20 cellular contexts compared by ENCODE assay signal in the genomic region with DNA sequence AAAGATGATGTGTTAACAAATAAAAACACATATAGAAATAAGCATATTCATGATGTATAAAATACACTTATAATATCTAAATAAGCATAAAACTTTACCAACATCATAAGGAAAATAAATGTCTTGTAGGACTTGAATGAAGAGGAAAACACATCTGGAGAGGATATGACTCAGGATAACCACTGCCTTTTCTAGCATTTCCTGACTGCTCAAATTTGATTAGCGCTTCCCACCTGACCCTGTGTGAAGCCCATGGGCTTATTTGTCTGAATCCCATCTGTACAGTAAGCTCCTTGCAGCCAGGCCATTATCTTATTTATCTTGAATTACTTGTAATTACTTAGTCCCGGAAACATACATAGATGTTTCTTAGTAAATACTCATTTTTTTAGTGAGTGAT.
A peak's percentile ranks its signal among the peaks of the same experiment; 100 is the strongest.
DNase-seq lines count a peak whose midpoint lies in the region; ATAC-seq and TF ChIP-seq lines count a peak whose summit lies in the region.
"Had no signal": no experiment of that assay in that cellular context is flagged by ENCODE, and none has a peak within 500 bp of the region (broad histone marks: within the 10 kb centered on the region; RNA-seq: fewer than 3 reads in every experiment).

No MANE protein-coding gene starts in this region.

- no peaks in the 10 kb centered on the region for H3K27me3 ChIP-seq in BLaER1
- H3K27me3 ChIP-seq in hepatocyte: no peaks in the 10 kb centered on the region

- no peak for TF ChIP-seq CTCF in fibroblast of the aortic adventitia (IDR thresholded peaks at IDR 0.05; ENCODE audit: insufficient read depth, low read length)
- no peak for TF ChIP-seq CTCF in hepatocyte (IDR thresholded peaks at IDR 0.05; ENCODE audit: poor library complexity)

- no peak overlapping the region for H3K9ac ChIP-seq in BLaER1

- H3K4me1 ChIP-seq in BLaER1: peaks cover 30% of the 10 kb centered on the region
- H3K4me1 ChIP-seq in hepatocyte (ENCODE audit: insufficient read depth): no peaks in the 10 kb centered on the region

- no peaks in the 10 kb centered on the region for H3K36me3 ChIP-seq in BLaER1
- no peaks in the 10 kb centered on the region for H3K36me3 ChIP-seq in hepatocyte (replicated peaks; ENCODE audit: insufficient read depth, low read depth)

- ATAC-seq in left ventricle myocardium superior (no peak), HG02571 (IDR thresholded peaks at IDR 0.05; ENCODE audit: unreplicated experiment) (no peak)
- ATAC-seq: right cardiac atrium, Right ventricle myocardium inferior, T-cell had no signal

- H3K27ac ChIP-seq in BLaER1 (no peak overlapping the region), hepatocyte (no peak overlapping the region)

- intact Hi-C loops in left ventricle myocardium superior (cut with micrococcal nuclease): no loop called here

- H3K79me2 ChIP-seq in hepatocyte: no peaks in the 10 kb centered on the region

- no peaks in the 10 kb centered on the region for H4K20me1 ChIP-seq in BLaER1
- no peaks in the 10 kb centered on the region for H4K20me1 ChIP-seq in hepatocyte (ENCODE audit: insufficient read depth, poor library complexity, severe bottlenecking)

- 97% methylated on average over 2 of the region's 2 CpGs for WGBS in hepatocyte (ENCODE audit: low lambda C conversion rate, missing lambda C conversion rate)

- DNase-seq in HT1080 (ENCODE audit: low read depth): peak; percentile 85
- peak; percentile 12 for DNase-seq in UCSD-AML1 (lab: John Stamatoyannopoulos, UW; ENCODE audit: unreplicated experiment)
- peak; percentile 45 for DNase-seq in fibroblast of the aortic adventitia (ENCODE audit: low read depth)
- DNase-seq in left ventricle myocardium superior: no peak
- DNase-seq in activated CD4-positive, alpha-beta T cell treated with anti-CD3 and anti-CD28 coated beads, Interleukin-2, amount 50 U/mL, for 48 hours: no peak
- DNase-seq in hepatocyte (ENCODE audit: low spot score): no peak
- DNase-seq: activated CD4-positive, alpha-beta T cell treated with anti-CD3 and anti-CD28 coated beads, Interleukin-2, amount 10 ng/mL, durations not matched to agents 7 days and 5 days; amniotic stem cell; DND-41; effector CD8-positive, alpha-beta T cell; hypothalamus; NCI-H1048; NCI-H510A treated with DMSO at 0.1 percent for 48 hours; occipital lobe; right cardiac atrium; stimulated activated CD4-positive, alpha-beta T cell treated with anti-CD3 and anti-CD28 coated beads, Interleukin-15, amount 100 ng/mL, for 24 hours; T-cell had no signal

- H3K4me3 ChIP-seq in BLaER1: no peak overlapping the region
- H3K4me3 ChIP-seq in fibroblast of the aortic adventitia (ENCODE audit: low read depth, low read length): no peak overlapping the region
- H3K4me3 ChIP-seq in hepatocyte: no peak overlapping the region

- H3K4me2 ChIP-seq in BLaER1 (peak overlapping the region; percentile 34; the same call in 1 of the 2 replicates), hepatocyte (no peak overlapping the region)

- H2AFZ ChIP-seq in hepatocyte: no peak overlapping the region

- H3K9me2 ChIP-seq in hepatocyte (replicated peaks; ENCODE audit: insufficient read depth): no peaks in the 10 kb centered on the region

- no peaks in the 10 kb centered on the region for H3K9me3 ChIP-seq in BLaER1
- no peaks in the 10 kb centered on the region for H3K9me3 ChIP-seq in hepatocyte (ENCODE audit: low read depth)

Comparison
In these comparisons a context has a peak if more than half of its experiments do, and no peak if none do; other contexts are left out.
1. DNase-seq: peak in HT1080 (single experiment), UCSD-AML1 (single experiment) and fibroblast of the aortic adventitia (single experiment); none in left ventricle myocardium superior (single experiment), activated CD4-positive, alpha-beta T cell treated with anti-CD3 and anti-CD28 coated beads, Interleukin-2, amount 50 U/mL, for 48 hours (0 of 2) and hepatocyte (single experiment).